ENCODE assay signal across 1 cellular context in genomic region chrX:45191383-45191782, GRCh38.
TF ChIP-seq lines count a peak whose summit lies in the region.

No MANE protein-coding gene starts in this region.

TF ChIP-seq in GM12878, 131 proteins besides CTCF, POLR2A, EP300 and RAD21 (continued from another document):
- no peak for TF ChIP-seq BMI1 (IDR thresholded peaks at IDR 0.05; ENCODE audit: borderline replicate concordance)
- TF ChIP-seq USF1 (IDR thresholded peaks at IDR 0.05; ENCODE audit: borderline replicate concordance, extremely low read length, insufficient read depth, low read depth, low read length), result no peak
- no peak for TF ChIP-seq BACH1 (IDR thresholded peaks at IDR 0.05; ENCODE audit: borderline replicate concordance)
- TF ChIP-seq RUNX3 (IDR thresholded peaks at IDR 0.05; ENCODE audit: low read length), result peak; percentile 55
- no peak for TF ChIP-seq GABPA (IDR thresholded peaks at IDR 0.05; ENCODE audit: low read depth)
- no peak for TF ChIP-seq ATF7 (IDR thresholded peaks at IDR 0.05; ENCODE audit: low read depth)
- no peak for TF ChIP-seq SMAD5 (IDR thresholded peaks at IDR 0.05; ENCODE audit: low read depth)
- no peak for TF ChIP-seq MTA2 (IDR thresholded peaks at IDR 0.05; ENCODE audit: low read depth)
- peak; percentile 32; the same call in 1 of the 2 replicates for TF ChIP-seq CREB1 (IDR thresholded peaks at IDR 0.05; ENCODE audit: low read depth)
- no peak for TF ChIP-seq SMARCA5 (IDR thresholded peaks at IDR 0.05)
- TF ChIP-seq NKRF (conservative IDR thresholded peaks at IDR 0.05), result no peak
- peak; percentile 45 to 49; a peak in 2 of 4 replicates for TF ChIP-seq IKZF2 (IDR thresholded peaks at IDR 0.05)
- TF ChIP-seq JUNB (IDR thresholded peaks at IDR 0.05), result no peak
- TF ChIP-seq KAT2A (conservative IDR thresholded peaks at IDR 0.05; ENCODE audit: control insufficient read depth, low read depth, low read length), result no peak
- no peak for TF ChIP-seq ZZZ3 (IDR thresholded peaks at IDR 0.05; ENCODE audit: control insufficient read depth, insufficient read length, low read depth)
- no peak for TF ChIP-seq PAX8 (IDR thresholded peaks at IDR 0.05)
- TF ChIP-seq FOS (IDR thresholded peaks at IDR 0.05; ENCODE audit: borderline replicate concordance, extremely low read depth, insufficient read length), result no peak
TF ChIP-seq in GM12878: peak in this region for 5.
